8 cellular contexts compared by ENCODE assay signal in the genomic region with DNA sequence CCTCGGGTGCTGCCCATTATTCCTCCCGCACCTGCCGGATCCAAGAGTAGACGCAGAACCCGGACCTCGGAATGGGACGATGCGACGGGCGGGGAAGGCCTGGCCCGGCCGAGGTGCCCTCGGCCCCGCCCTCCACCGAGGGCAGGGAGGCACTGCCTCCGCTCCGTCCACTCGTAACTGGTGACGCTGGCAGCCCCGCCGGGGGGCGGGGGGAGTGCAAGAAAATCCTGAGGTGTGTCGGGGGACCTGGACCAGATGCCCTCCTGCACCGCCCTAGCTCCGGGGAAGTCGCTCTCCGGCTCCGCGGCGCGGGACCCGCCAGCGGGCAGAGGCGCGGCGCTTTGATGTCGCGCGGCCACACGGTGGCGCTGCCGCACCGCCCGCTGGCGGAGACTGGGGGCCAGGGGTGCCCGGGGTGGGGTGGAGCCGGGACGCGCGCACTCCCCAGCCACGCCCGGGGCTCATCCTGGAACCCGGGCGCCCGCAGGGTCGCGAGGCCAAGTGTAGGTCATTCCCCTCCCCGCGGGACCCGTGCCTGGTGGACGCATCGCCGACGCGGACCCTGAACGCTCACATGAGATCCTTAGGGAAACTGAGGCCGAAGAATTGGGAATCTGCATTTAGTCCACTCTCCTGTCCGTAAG.
DNase-seq lines count a peak whose midpoint lies in the region; ATAC-seq and TF ChIP-seq lines count a peak whose summit lies in the region.

No MANE protein-coding gene starts in this region.

- CTCF ChIA-PET in naive thymus-derived CD4-positive, alpha-beta T cell (lab: Charles Lee) = interaction anchor here (0.9 to 1.5 kb wide), 5 partner anchors 13 to 906 kb away, joined by 3 to 5 read pairs (median 4); no protein-coding TSS in a partner anchor

- H3K4me3 ChIP-seq in fibroblast of mammary gland (ENCODE audit: control insufficient read depth, low read depth, low read length) = peak overlapping the region; percentile 56
- peak overlapping the region; percentile 66 for H3K4me3 ChIP-seq in naive thymus-derived CD4-positive, alpha-beta T cell (ENCODE audit: low read length)

- H3K27ac Mint-ChIP-seq in activated T-cell treated with anti-CD3 and anti-CD28 coated beads, Interleukin-2, amount 50 U/mL, for 72 hours = no peak overlapping the region
- no peak overlapping the region for H3K27ac Mint-ChIP-seq in naive thymus-derived CD4-positive, alpha-beta T cell

- intact Hi-C loops in naive thymus-derived CD4-positive, alpha-beta T cell (cut with micrococcal nuclease) = loop anchor here (1.0 to 10.0 kb wide), 5 partner anchors 360 to 1208 kb away; no protein-coding TSS in a partner anchor

- no peak overlapping the region for H3K27ac ChIP-seq in naive thymus-derived CD4-positive, alpha-beta T cell (ENCODE audit: low read depth, low read length)

- peak; percentile 65 for ATAC-seq in HG02870 (IDR thresholded peaks at IDR 0.05; ENCODE audit: unreplicated experiment)
- peak; percentile 94 to 96 for ATAC-seq in activated T-cell treated with anti-CD3 and anti-CD28 coated beads, Interleukin-2, amount 50 U/mL, for 72 hours (replicated peaks in 1 of 2)
- ATAC-seq in naive thymus-derived CD4-positive, alpha-beta T cell = peak; percentile 92

- H3K27me3 ChIP-seq in naive thymus-derived CD4-positive, alpha-beta T cell (ENCODE audit: control insufficient read depth in 2 of 2, insufficient read depth in 2 of 2, low read length in 2 of 2) = peaks cover 0 to 15% of the 10 kb centered on the region in 2 donors

- H3K9me3 ChIP-seq in naive thymus-derived CD4-positive, alpha-beta T cell (ENCODE audit: control insufficient read depth in 2 of 3, low read length in 3 of 3) = no peaks in the 10 kb centered on the region

- H3K4me3 Mint-ChIP-seq in activated T-cell treated with anti-CD3 and anti-CD28 coated beads, Interleukin-2, amount 50 U/mL, for 72 hours = peak overlapping the region; percentile 65 to 73
- H3K4me3 Mint-ChIP-seq in naive thymus-derived CD4-positive, alpha-beta T cell = peak overlapping the region; percentile 65 to 79 (median 68)

- POLR2A ChIA-PET in naive thymus-derived CD4-positive, alpha-beta T cell (lab: Charles Lee) = no interaction called here

- peaks cover 4 to 5% of the 10 kb centered on the region in 2 donors for H3K4me1 ChIP-seq in naive thymus-derived CD4-positive, alpha-beta T cell (ENCODE audit: control insufficient read depth in 2 of 2, insufficient read depth in 2 of 2, low read length in 2 of 2)

- H3K27me3 Mint-ChIP-seq in activated T-cell treated with anti-CD3 and anti-CD28 coated beads, Interleukin-2, amount 50 U/mL, for 72 hours (ENCODE audit: low read depth) = peaks cover 78% of the 10 kb centered on the region
- H3K27me3 Mint-ChIP-seq in naive thymus-derived CD4-positive, alpha-beta T cell = peaks cover 63 to 79% (median 67%) of the 10 kb centered on the region in 5 donors

- no peaks in the 10 kb centered on the region for H3K9me3 Mint-ChIP-seq in activated T-cell treated with anti-CD3 and anti-CD28 coated beads, Interleukin-2, amount 50 U/mL, for 72 hours
- H3K9me3 Mint-ChIP-seq in naive thymus-derived CD4-positive, alpha-beta T cell = peaks cover 0 to 15% (median 2%) of the 10 kb centered on the region in 11 donors

- DNase-seq in NCI-H524 (lab: John Stamatoyannopoulos, UW) (peak; percentile 29 to 78), NCI-H524 treated with DMSO at 0.1 percent for 48 hours (lab: John Stamatoyannopoulos, UW) (no peak), NCI-H510A (lab: John Stamatoyannopoulos, UW) (peak; percentile 29), fibroblast of mammary gland (ENCODE audit: low read depth) (peak; percentile 28)
- peak; percentile 67 to 74 for DNase-seq in activated T-cell treated with anti-CD3 and anti-CD28 coated beads, Interleukin-2, amount 50 U/mL, for 72 hours
- peak; percentile 32 to 76 (median 63) for DNase-seq in naive thymus-derived CD4-positive, alpha-beta T cell
- DNase-seq in stimulated activated naive CD4-positive, alpha-beta T cell (lab: John Stamatoyannopoulos, UW) = peak in 5 of 6 experiments; percentile 25 to 63 (median 42)

- no peaks in the 10 kb centered on the region for H3K36me3 ChIP-seq in naive thymus-derived CD4-positive, alpha-beta T cell (ENCODE audit: control insufficient read depth in 2 of 3, insufficient read depth in 3 of 3, low read length in 3 of 3)

- no peaks in the 10 kb centered on the region for H3K36me3 Mint-ChIP-seq in activated T-cell treated with anti-CD3 and anti-CD28 coated beads, Interleukin-2, amount 50 U/mL, for 72 hours (ENCODE audit: insufficient read depth in 2 of 2)
- peaks cover 0 to 4% (median 0%) of the 10 kb centered on the region in 5 donors for H3K36me3 Mint-ChIP-seq in naive thymus-derived CD4-positive, alpha-beta T cell

- peak; percentile 27 for TF ChIP-seq CTCF in fibroblast of mammary gland (conservative IDR thresholded peaks at IDR 0.05; ENCODE audit: control insufficient read depth, insufficient read depth, low read depth, low read length)

- no peaks in the 10 kb centered on the region for H3K4me1 Mint-ChIP-seq in activated T-cell treated with anti-CD3 and anti-CD28 coated beads, Interleukin-2, amount 50 U/mL, for 72 hours (ENCODE audit: low read depth)
- peaks cover 0 to 7% (median 0%) of the 10 kb centered on the region in 7 donors for H3K4me1 Mint-ChIP-seq in naive thymus-derived CD4-positive, alpha-beta T cell
